ENCODE assay signal across 8 cellular contexts in the genomic region with DNA sequence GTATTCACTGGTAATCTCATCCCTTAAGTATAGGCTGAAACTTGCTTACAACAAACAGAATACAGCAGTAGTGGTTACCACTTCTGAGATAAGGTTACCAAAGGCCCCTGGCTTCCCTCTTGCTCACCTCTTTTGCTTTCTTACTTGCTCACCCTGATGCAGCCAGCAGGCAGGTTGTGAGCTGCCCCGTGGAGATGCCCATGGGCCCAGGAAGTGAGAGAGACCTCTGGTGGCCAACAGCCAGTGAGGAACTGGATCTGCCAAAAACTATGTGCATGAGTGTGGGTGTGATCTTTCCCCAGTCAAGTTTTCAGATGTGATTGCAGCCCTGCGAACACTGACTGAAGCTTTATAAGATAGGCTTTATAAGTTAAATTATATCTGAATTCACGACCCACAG. TPM values are rescaled to one million over a fixed set of nuclear protein-coding genes. Genes with fewer than 3 reads are reported as not detected.
DNase-seq lines count a peak whose midpoint lies in the region; ATAC-seq, FAIRE-seq and TF ChIP-seq lines count a peak whose summit lies in the region.

No MANE protein-coding gene starts in this region.

- H3K4me3 Mint-ChIP-seq in activated CD4-positive, alpha-beta memory T cell treated with anti-CD3 and anti-CD28 coated beads for 36 hours = no peak overlapping the region
- no peak overlapping the region for H3K4me3 Mint-ChIP-seq in progenitor cell of endocrine pancreas (ENCODE audit: low read depth)

- peaks cover 1% of the 10 kb centered on the region for H3K27me3 Mint-ChIP-seq in activated CD4-positive, alpha-beta memory T cell treated with anti-CD3 and anti-CD28 coated beads for 36 hours
- no peaks in the 10 kb centered on the region for H3K27me3 Mint-ChIP-seq in progenitor cell of endocrine pancreas

- no peak overlapping the region for H3K4me3 ChIP-seq in AG09309 (ENCODE audit: control insufficient read depth, low read depth, low read length)

- peak; percentile 83 for ATAC-seq in HG03439 (IDR thresholded peaks at IDR 0.05; ENCODE audit: unreplicated experiment)
- ATAC-seq in GM21447 (IDR thresholded peaks at IDR 0.05; ENCODE audit: unreplicated experiment) = no peak
- no peak for ATAC-seq in GM18511 (IDR thresholded peaks at IDR 0.05; ENCODE audit: unreplicated experiment)

- no peak overlapping the region for H3K27ac Mint-ChIP-seq in activated CD4-positive, alpha-beta memory T cell treated with anti-CD3 and anti-CD28 coated beads for 36 hours
- H3K27ac Mint-ChIP-seq in progenitor cell of endocrine pancreas = no peak overlapping the region

- POLR2A ChIA-PET in activated CD4-positive, alpha-beta memory T cell treated with anti-CD3 and anti-CD28 coated beads for 36 hours (lab: Charles Lee) = no interaction called here

- H3K4me1 Mint-ChIP-seq in activated CD4-positive, alpha-beta memory T cell treated with anti-CD3 and anti-CD28 coated beads for 36 hours (ENCODE audit: low read depth) = no peaks in the 10 kb centered on the region
- peaks cover 2% of the 10 kb centered on the region for H3K4me1 Mint-ChIP-seq in progenitor cell of endocrine pancreas (ENCODE audit: low read depth)

- CTCF ChIA-PET in activated CD4-positive, alpha-beta memory T cell treated with anti-CD3 and anti-CD28 coated beads for 36 hours (lab: Charles Lee) = interaction anchor here (1.2 kb wide), 1 partner anchor 12 kb away, joined by 4 read pairs; no protein-coding TSS in a partner anchor

- DNase-seq in AG09309 (ENCODE audit: low read depth) (no peak), GM12892 (ENCODE audit: insufficient read length) (peak; percentile 14), progenitor cell of endocrine pancreas (ENCODE audit: low spot score, unreplicated experiment) (no peak), NCI-H2196 (lab: John Stamatoyannopoulos, UW; ENCODE audit: unreplicated experiment) (no peak)
- peak; percentile 39 for DNase-seq in activated CD4-positive, alpha-beta memory T cell treated with anti-CD3 and anti-CD28 coated beads for 36 hours

- H3K9me3 Mint-ChIP-seq in activated CD4-positive, alpha-beta memory T cell treated with anti-CD3 and anti-CD28 coated beads for 36 hours = no peaks in the 10 kb centered on the region
- H3K9me3 Mint-ChIP-seq in progenitor cell of endocrine pancreas (ENCODE audit: low read depth) = no peaks in the 10 kb centered on the region

- FAIRE-seq in GM12892 (lab: Jason Lieb, UNC) = no peak

- TF ChIP-seq CTCF in AG09309 (IDR thresholded peaks at IDR 0.05; ENCODE audit: control insufficient read depth, insufficient read depth, low read depth, low read length, missing control alignments) (peak; percentile 21), progenitor cell of endocrine pancreas (IDR thresholded peaks at IDR 0.05; ENCODE audit: unreplicated experiment) (peak; percentile 51)

- intact Hi-C loops in activated CD4-positive, alpha-beta memory T cell treated with anti-CD3 and anti-CD28 coated beads for 36 hours (cut with micrococcal nuclease) = no loop called here

- no peaks in the 10 kb centered on the region for H3K36me3 Mint-ChIP-seq in activated CD4-positive, alpha-beta memory T cell treated with anti-CD3 and anti-CD28 coated beads for 36 hours
- no peaks in the 10 kb centered on the region for H3K36me3 Mint-ChIP-seq in progenitor cell of endocrine pancreas (ENCODE audit: insufficient read depth)

- no peak for TF ChIP-seq POLR2A in GM12892 (IDR thresholded peaks at IDR 0.05; ENCODE audit: low read depth, low read length)

RNA-seq across cellular contexts. Expression of a gene that starts 48.7 kb away (rescaled TPM):
- 0.04 TPM for polyA plus RNA-seq in GM12892 (2012; ENCODE audit: missing spikeins)
- 1 to 10 TPM; 1.1 to 2.3 TPM for total RNA-seq in activated CD4-positive, alpha-beta memory T cell treated with anti-CD3 and anti-CD28 coated beads for 36 hours
- 3.5 and 4.5 TPM in 2 replicates for total RNA-seq in progenitor cell of endocrine pancreas

Comparison
In these comparisons a context has a peak if more than half of its experiments do, and no peak if none do; other contexts are left out.
1. DNase-seq: peak in GM12892 (single experiment) and activated CD4-positive, alpha-beta memory T cell treated with anti-CD3 and anti-CD28 coated beads for 36 hours (single experiment); none in AG09309 (single experiment), progenitor cell of endocrine pancreas (single experiment) and NCI-H2196 (single experiment).